ENCODE assay signal across 8 cellular contexts in the genomic region with DNA sequence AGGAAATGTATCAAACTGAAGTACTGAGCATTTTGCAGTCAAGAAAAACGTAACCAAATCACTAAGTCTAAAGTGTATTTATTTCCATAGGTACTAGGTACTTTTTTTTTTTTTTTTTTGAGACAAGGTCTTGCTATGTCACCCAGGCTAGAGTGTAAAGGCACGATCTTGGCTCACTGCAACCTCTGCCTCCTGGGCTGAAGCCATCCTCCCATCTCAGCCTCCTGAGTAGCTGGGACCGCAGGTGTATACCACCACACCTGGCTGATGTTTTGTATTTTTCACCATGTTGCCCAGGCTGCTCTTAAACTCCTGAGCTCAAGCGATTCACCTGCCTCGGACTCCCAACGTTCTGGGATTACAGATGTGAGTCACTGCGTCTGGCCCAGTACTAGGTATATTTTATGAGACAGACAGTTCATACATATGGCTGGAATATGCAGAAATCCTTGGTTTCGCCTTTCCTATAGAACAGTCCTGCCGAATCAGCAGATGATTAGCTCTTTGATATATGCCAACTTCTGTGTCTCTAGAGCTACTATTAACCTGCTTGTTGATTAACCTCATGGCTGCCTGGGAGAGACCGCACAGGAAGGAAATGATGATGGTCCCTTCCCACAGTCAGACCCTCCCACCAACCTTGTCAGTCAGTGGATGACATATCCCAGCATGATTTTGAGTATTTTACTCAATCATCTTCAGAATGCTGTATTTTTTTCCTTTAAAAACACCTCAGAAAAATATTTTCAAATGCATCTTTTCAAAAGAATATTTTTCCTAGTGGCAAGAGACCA. TPM values are rescaled to one million over a fixed set of nuclear protein-coding genes. Genes with fewer than 3 reads are reported as not detected.
DNase-seq lines count a peak whose midpoint lies in the region; ATAC-seq and TF ChIP-seq lines count a peak whose summit lies in the region.

No MANE protein-coding gene starts in this region.

- peak overlapping the region; percentile 100 for H3K27ac ChIP-seq in epithelial cell of prostate
- no peak overlapping the region for H3K27ac ChIP-seq in gastrocnemius medialis

- no peaks in the 10 kb centered on the region for H3K4me1 ChIP-seq in gastrocnemius medialis

- H3K4me3 ChIP-seq in gastrocnemius medialis: no peak overlapping the region
- H3K4me3 ChIP-seq in foreskin fibroblast (ENCODE audit: low read depth in 1 of 2, low read length in 2 of 2): no peak overlapping the region

- DNase-seq in NCI-H226: peak; percentile 24
- peak; percentile 27 to 44 for DNase-seq in activated CD8-positive, alpha-beta memory T cell treated with anti-CD3 and anti-CD28 coated beads for 4 hours (ENCODE audit: low read depth in 2 of 2)
- no peak for DNase-seq in epithelial cell of prostate (ENCODE audit: low read depth, low spot score)
- peak; percentile 20 to 39 for DNase-seq in stimulated activated CD8-positive, alpha-beta memory T cell treated with anti-CD3 and anti-CD28 coated beads, Interleukin-2, amount 100 ng/mL, for 48 hours (ENCODE audit: low read depth in 2 of 2)
- DNase-seq in gastrocnemius medialis: no peak
- no peak for DNase-seq in NCI-H2227 treated with DMSO at 0.1 percent for 48 hours (lab: John Stamatoyannopoulos, UW)
- DNase-seq in foreskin fibroblast: no peak

- peaks cover 0 to 15% of the 10 kb centered on the region in 2 donors for H3K36me3 ChIP-seq in gastrocnemius medialis

- H3K27me3 ChIP-seq in gastrocnemius medialis: no peaks in the 10 kb centered on the region

- H3K9me3 ChIP-seq in gastrocnemius medialis: no peaks in the 10 kb centered on the region

- ATAC-seq in GM18520 (IDR thresholded peaks at IDR 0.05; ENCODE audit: unreplicated experiment) (no peak), gastrocnemius medialis (no peak)

- intact Hi-C loops in gastrocnemius medialis (cut with DNase I; ENCODE audit: low total_unique reads): no loop called here

- TF ChIP-seq POLR2A in gastrocnemius medialis (IDR thresholded peaks at IDR 0.05): no peak

- in situ Hi-C loops in gastrocnemius medialis (cut with MboI; ENCODE audit: low sequenced_read_pairs in 4 of 4): no loop called here

- no peak for TF ChIP-seq CTCF in gastrocnemius medialis (IDR thresholded peaks at IDR 0.05 in 4 of 5, conservative IDR thresholded peaks at IDR 0.05 in 1 of 5)
- TF ChIP-seq CTCF in foreskin fibroblast (IDR thresholded peaks at IDR 0.05; ENCODE audit: low read depth, low read length): no peak

RNA-seq across cellular contexts. Expression of a gene that starts 32.3 kb away (rescaled TPM):
- 1 to 10 TPM; 6.2 to 9.2 (median 6.7) TPM for total RNA-seq in gastrocnemius medialis

Comparison
In these comparisons a context has a peak if more than half of its experiments do, and no peak if none do; other contexts are left out.
1. DNase-seq: peak in NCI-H226 (single experiment), activated CD8-positive, alpha-beta memory T cell treated with anti-CD3 and anti-CD28 coated beads for 4 hours (2 of 2) and stimulated activated CD8-positive, alpha-beta memory T cell treated with anti-CD3 and anti-CD28 coated beads, Interleukin-2, amount 100 ng/mL, for 48 hours (2 of 2); none in epithelial cell of prostate (single experiment), gastrocnemius medialis (0 of 2), NCI-H2227 treated with DMSO at 0.1 percent for 48 hours (single experiment) and foreskin fibroblast (0 of 2).